Comparison of ENCODE assay signal across 9 cellular contexts in the genomic region with DNA sequence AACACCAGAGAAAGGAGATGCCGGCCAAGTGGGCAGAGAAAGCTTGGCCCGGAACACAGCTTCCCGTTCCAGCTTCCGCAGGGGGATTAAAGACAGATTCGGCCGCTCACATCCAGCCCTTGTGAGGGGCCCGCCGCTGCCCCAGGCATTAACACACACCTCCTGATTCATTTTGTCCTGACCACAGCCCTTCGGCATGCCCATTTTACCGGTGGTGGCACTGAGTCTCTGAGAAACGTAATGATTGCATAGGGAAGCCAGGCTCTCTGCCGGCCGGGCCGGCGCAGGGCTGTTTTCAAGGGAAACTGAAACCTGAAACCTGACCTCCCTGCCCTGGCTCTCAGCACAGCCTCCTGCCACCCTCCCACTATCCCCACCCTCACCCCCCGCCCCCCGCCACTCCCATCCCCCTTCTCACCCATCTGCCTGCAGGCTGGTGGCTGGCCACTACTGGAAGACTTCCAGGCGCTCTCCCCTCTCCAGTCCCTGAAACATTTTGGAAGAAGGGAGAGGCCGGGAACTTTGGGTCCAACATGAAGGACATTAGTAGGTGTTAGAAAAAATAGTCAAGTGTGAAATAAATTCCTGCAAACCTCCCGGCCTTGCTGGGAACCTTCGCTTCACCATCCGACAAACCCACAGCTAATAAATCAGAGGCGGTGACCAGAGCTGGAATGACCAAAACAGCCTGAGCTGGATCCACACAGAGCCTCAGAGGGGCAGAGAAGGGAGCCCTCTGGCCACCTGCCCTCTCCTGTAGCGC.
DNase-seq lines count a peak whose midpoint lies in the region; ATAC-seq, FAIRE-seq and TF ChIP-seq lines count a peak whose summit lies in the region.
"Had no signal": no experiment of that assay in that cellular context is flagged by ENCODE, and none has a peak within 500 bp of the region (broad histone marks: within the 10 kb centered on the region; RNA-seq: fewer than 3 reads in every experiment).

No MANE protein-coding gene starts in this region.

- 10 to 13% (median 11%) methylated on average over 23 to 24 of the region's 24 CpGs for WGBS in ovary, 3 donors

- intact Hi-C loops in ovary (cut with DNase I), result no loop called here

- TF ChIP-seq CTCF in fibroblast of pulmonary artery (IDR thresholded peaks at IDR 0.05; ENCODE audit: low read length, missing control alignments) (no peak), ovary (IDR thresholded peaks at IDR 0.05) (no peak)

- no peak for ATAC-seq in HG03342 (IDR thresholded peaks at IDR 0.05; ENCODE audit: unreplicated experiment)

- H3K9me3 ChIP-seq in ovary, result no peaks in the 10 kb centered on the region
- H3K9me3 ChIP-seq in effector memory CD4-positive, alpha-beta T cell (ENCODE audit: control insufficient read depth, low read length), result no peaks in the 10 kb centered on the region

- H3K4me3 ChIP-seq in fibroblast of pulmonary artery (replicated peaks; ENCODE audit: low read depth, low read length) (peak overlapping the region; percentile 9), ovary (peak overlapping the region; percentile 30)
- H3K4me3 ChIP-seq in effector memory CD4-positive, alpha-beta T cell (ENCODE audit: insufficient read depth, low read depth, low read length, poor library complexity, severe bottlenecking), result no peak overlapping the region

- H3K27ac ChIP-seq in ovary, result peak overlapping the region in 1 of 2 donors; percentile 52
- H3K27ac ChIP-seq in effector memory CD4-positive, alpha-beta T cell (ENCODE audit: insufficient read depth, low read length, poor library complexity, severe bottlenecking), result no peak overlapping the region

- no peak for TF ChIP-seq EP300 in ovary (IDR thresholded peaks at IDR 0.05)

- FAIRE-seq in RCC 7860 (lab: Jason Lieb, UNC), result no peak

- H3K27me3 ChIP-seq in ovary, result no peaks in the 10 kb centered on the region
- H3K27me3 ChIP-seq in effector memory CD4-positive, alpha-beta T cell (replicated peaks; ENCODE audit: control insufficient read depth, insufficient read depth, low read length, poor library complexity, severe bottlenecking), result no peaks in the 10 kb centered on the region

- DNase-seq in NCI-H524 (lab: John Stamatoyannopoulos, UW) (peak; percentile 25 to 54), NCI-H524 treated with DMSO at 0.1 percent for 48 hours (lab: John Stamatoyannopoulos, UW) (no peak), RCC 7860 (ENCODE audit: low spot score) (peak; percentile 14), fibroblast of pulmonary artery (ENCODE audit: low read depth) (peak; percentile 50), ovary (peak; percentile 37 to 71 (median 58)), T-helper 9 cell (no peak)
- DNase-seq in effector memory CD4-positive, alpha-beta T cell, result no peak
- DNase-seq: DND-41 had no signal

- no peak for TF ChIP-seq POLR2A in ovary (IDR thresholded peaks at IDR 0.05)

- no peaks in the 10 kb centered on the region for H3K36me3 ChIP-seq in ovary
- H3K36me3 ChIP-seq in effector memory CD4-positive, alpha-beta T cell (ENCODE audit: control insufficient read depth, insufficient read depth, low read length), result no peaks in the 10 kb centered on the region

- peaks cover 2% of the 10 kb centered on the region for H3K4me1 ChIP-seq in ovary (ENCODE audit: insufficient read depth)
- H3K4me1 ChIP-seq in effector memory CD4-positive, alpha-beta T cell (ENCODE audit: control insufficient read depth, insufficient read depth, low read length, poor library complexity, severe bottlenecking), result no peaks in the 10 kb centered on the region

Comparison
In these comparisons a context has a peak if more than half of its experiments do, and no peak if none do; other contexts are left out.
1. DNase-seq: peak in NCI-H524 (2 of 2), RCC 7860 (single experiment), fibroblast of pulmonary artery (single experiment) and ovary (5 of 5); none in NCI-H524 treated with DMSO at 0.1 percent for 48 hours (single experiment), effector memory CD4-positive, alpha-beta T cell (0 of 3) and T-helper 9 cell (single experiment).